16 cellular contexts compared by ENCODE assay signal in genomic region chr9:21557428-21557768, GRCh38.
DNase-seq lines count a peak whose midpoint lies in the region; TF ChIP-seq lines count a peak whose summit lies in the region.
"Had no signal": no experiment of that assay in that cellular context is flagged by ENCODE, and none has a peak within 500 bp of the region (broad histone marks: within the 10 kb centered on the region; RNA-seq: fewer than 3 reads in every experiment).

No MANE protein-coding gene starts in this region.

- TF ChIP-seq CTCF in Calu3 (IDR thresholded peaks at IDR 0.05; ENCODE audit: unreplicated experiment) (no peak), WI38 (IDR thresholded peaks at IDR 0.05; ENCODE audit: low read depth, low read length) (no peak), fibroblast of lung (conservative IDR thresholded peaks at IDR 0.05 in 1 of 2, IDR thresholded peaks at IDR 0.05 in 1 of 2; ENCODE audit: low read depth in 1 of 2, low read length in 2 of 2) (no peak), GM10266 (IDR thresholded peaks at IDR 0.05; ENCODE audit: control insufficient read depth, insufficient read depth, low read depth, missing control alignments) (no peak)

- H3K27ac ChIP-seq in fibroblast of lung (ENCODE audit: insufficient read depth, low read length): peak overlapping the region; percentile 96
- H3K27ac ChIP-seq: ovary, suprapubic skin had no signal

- peaks cover 69% of the 10 kb centered on the region for H3K36me3 Mint-ChIP-seq in Calu3 (ENCODE audit: insufficient read depth, unreplicated experiment)
- H3K36me3 Mint-ChIP-seq: activated naive CD8-positive, alpha-beta T cell treated with anti-CD3 and anti-CD28 coated beads, Interleukin-2, amount 10 ng/mL, durations not matched to agents 7 days and 5 days; immature natural killer cell had no signal

- H3K27ac Mint-ChIP-seq in Calu3 (ENCODE audit: unreplicated experiment): peak overlapping the region; percentile 89
- H3K27ac Mint-ChIP-seq: activated B cell treated with CpG ODN at 0.5 μM for 24 hours; activated naive CD8-positive, alpha-beta T cell treated with anti-CD3 and anti-CD28 coated beads, Interleukin-2, amount 10 ng/mL, durations not matched to agents 7 days and 5 days; CD14-positive monocyte; immature natural killer cell had no signal

- peak overlapping the region; percentile 85 for H3K4me3 Mint-ChIP-seq in Calu3 (ENCODE audit: low read depth, unreplicated experiment)
- H3K4me3 Mint-ChIP-seq: activated B cell treated with CpG ODN at 0.5 μM for 24 hours had no signal

- H2AFZ ChIP-seq in fibroblast of lung (ENCODE audit: low read length): no peak overlapping the region

- peak overlapping the region; percentile 78 for H3K4me2 ChIP-seq in fibroblast of lung (ENCODE audit: extremely low read depth, insufficient read depth, low read length)

- H4K20me1 ChIP-seq in fibroblast of lung (ENCODE audit: control insufficient read depth, extremely low read depth, insufficient read depth, low read length): no peaks in the 10 kb centered on the region

- peaks cover 83% of the 10 kb centered on the region for H3K79me2 ChIP-seq in fibroblast of lung (ENCODE audit: control insufficient read depth, insufficient read depth, low read length)

- intact Hi-C loops in Calu3 (cut with micrococcal nuclease; ENCODE audit: unreplicated experiment): no loop called here

- H3K4me1 ChIP-seq in fibroblast of lung (ENCODE audit: control insufficient read depth, extremely low read depth, insufficient read depth, low read length): peaks cover 3% of the 10 kb centered on the region

- CTCF ChIA-PET in Calu3 (lab: Charles Lee): no interaction called here

- H3K36me3 ChIP-seq in fibroblast of lung (ENCODE audit: control insufficient read depth, insufficient read depth, low read length): no peaks in the 10 kb centered on the region
- H3K36me3 ChIP-seq: ovary, suprapubic skin had no signal

- peak overlapping the region; percentile 17 for H3K9ac ChIP-seq in fibroblast of lung (ENCODE audit: insufficient read depth, low read length)

- no peaks in the 10 kb centered on the region for H3K27me3 ChIP-seq in fibroblast of lung (ENCODE audit: control insufficient read depth, insufficient read depth, low read length)

- no peaks in the 10 kb centered on the region for H3K27me3 Mint-ChIP-seq in Calu3 (ENCODE audit: unreplicated experiment)

- no peaks in the 10 kb centered on the region for H3K9me3 ChIP-seq in fibroblast of lung (ENCODE audit: control insufficient read depth, insufficient read depth, low read depth, low read length)
- H3K9me3 ChIP-seq: ovary, suprapubic skin had no signal

- H3K9me3 Mint-ChIP-seq in Calu3 (ENCODE audit: low read depth, unreplicated experiment): no peaks in the 10 kb centered on the region
- H3K9me3 Mint-ChIP-seq: activated B cell treated with CpG ODN at 0.5 μM for 24 hours; activated naive CD8-positive, alpha-beta T cell treated with anti-CD3 and anti-CD28 coated beads, Interleukin-2, amount 10 ng/mL, durations not matched to agents 7 days and 5 days had no signal

- H3K4me1 Mint-ChIP-seq in Calu3 (ENCODE audit: low read depth, unreplicated experiment): peaks cover 4% of the 10 kb centered on the region

- no TSS peak for BruUV-seq in Calu3 (replicated peaks; lab: Mats Ljungman, UMichigan)

- H3K4me3 ChIP-seq in WI38 (ENCODE audit: low read depth, low read length) (peak overlapping the region; percentile 93), fibroblast of lung (replicated peaks in 1 of 4; ENCODE audit: control extremely low read depth in 1 of 4, insufficient read depth in 1 of 4, low read depth in 3 of 4, low read length in 4 of 4) (peak overlapping the region; percentile 72 to 97 (median 90)), skeletal muscle cell (ENCODE audit: low read depth, low read length) (peak overlapping the region; percentile 96)
- H3K4me3 ChIP-seq: ovary had no signal

- DNase-seq in Calu3: no peak
- peak in 1 of 2 donors; percentile 30 for DNase-seq in fibroblast of lung (ENCODE audit: low read depth in 2 of 2)
- no peak for DNase-seq in skeletal muscle cell (ENCODE audit: low read depth)
- no peak for DNase-seq in effector CD4-positive, alpha-beta T cell
- no peak for DNase-seq in NCI-H748 treated with DMSO at 0.1 percent for 48 hours (lab: John Stamatoyannopoulos, UW)
- DNase-seq in GM10266 (ENCODE audit: extremely low spot score): no peak
- DNase-seq: activated B cell treated with CpG ODN at 0.5 μM for 24 hours; activated naive CD8-positive, alpha-beta T cell treated with anti-CD3 and anti-CD28 coated beads, Interleukin-2, amount 10 ng/mL, durations not matched to agents 7 days and 5 days; cortex of kidney; immature natural killer cell; NCI-H1694 treated with DMSO at 0.1 percent for 48 hours; NCI-H524 treated with DMSO at 0.1 percent for 48 hours; ovary had no signal
